Comparison of ENCODE assay signal across 13 cellular contexts in the genomic region with DNA sequence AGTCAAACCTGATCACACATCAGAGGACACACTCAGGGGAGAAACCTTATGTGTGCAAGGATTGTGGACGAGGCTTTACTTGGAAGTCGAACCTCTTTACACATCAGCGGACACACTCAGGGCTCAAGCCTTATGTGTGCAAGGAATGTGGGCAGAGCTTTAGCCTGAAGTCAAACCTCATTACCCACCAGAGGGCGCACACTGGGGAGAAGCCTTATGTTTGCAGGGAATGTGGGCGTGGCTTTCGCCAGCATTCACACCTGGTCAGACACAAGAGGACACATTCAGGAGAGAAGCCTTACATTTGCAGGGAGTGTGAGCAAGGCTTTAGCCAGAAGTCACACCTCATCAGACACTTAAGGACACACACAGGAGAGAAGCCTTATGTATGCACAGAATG. TPM values are rescaled to one million over a fixed set of nuclear protein-coding genes. Genes with fewer than 3 reads are reported as not detected.
DNase-seq lines count a peak whose midpoint lies in the region; ATAC-seq and TF ChIP-seq lines count a peak whose summit lies in the region.
"Had no signal": no experiment of that assay in that cellular context is flagged by ENCODE, and none has a peak within 500 bp of the region (broad histone marks: within the 10 kb centered on the region; RNA-seq: fewer than 3 reads in every experiment).

No MANE protein-coding gene starts in this region.

- no peak for TF ChIP-seq POLR2A in gastrocnemius medialis (IDR thresholded peaks at IDR 0.05)
- TF ChIP-seq POLR2A in prostate gland (IDR thresholded peaks at IDR 0.05): no peak

- no peak overlapping the region for H3K4me2 ChIP-seq in OCI-LY7 (ENCODE audit: low read length)

- no TSS peak for BruUV-seq in OCI-LY7 (replicated peaks; lab: Mats Ljungman, UMichigan)

- peaks cover 39% of the 10 kb centered on the region for H3K36me3 ChIP-seq in OCI-LY7 (ENCODE audit: insufficient read depth, low read length)
- H3K36me3 ChIP-seq in gastrocnemius medialis: peaks cover 12 to 62% of the 10 kb centered on the region in 2 donors
- peaks cover 9 to 13% of the 10 kb centered on the region in 2 donors for H3K36me3 ChIP-seq in prostate gland

- WGBS in prostate gland: 95% methylated on average over 6 of the region's 6 CpGs

- TF ChIP-seq CTCF in OCI-LY7 (conservative IDR thresholded peaks at IDR 0.05; ENCODE audit: low read length): peak; percentile 58
- peak; percentile 20 for TF ChIP-seq CTCF in fibroblast of pulmonary artery (IDR thresholded peaks at IDR 0.05; ENCODE audit: low read length, missing control alignments)
- no peak for TF ChIP-seq CTCF in gastrocnemius medialis (IDR thresholded peaks at IDR 0.05 in 4 of 5, conservative IDR thresholded peaks at IDR 0.05 in 1 of 5)
- TF ChIP-seq CTCF in prostate gland (IDR thresholded peaks at IDR 0.05): no peak

- H3K4me3 ChIP-seq in OCI-LY7 (ENCODE audit: low read depth, low read length, poor library complexity, severe bottlenecking): no peak overlapping the region
- H3K4me3 ChIP-seq in fibroblast of pulmonary artery (replicated peaks; ENCODE audit: low read depth, low read length): no peak overlapping the region
- no peak overlapping the region for H3K4me3 ChIP-seq in gastrocnemius medialis
- H3K4me3 ChIP-seq in prostate gland: no peak overlapping the region

- H3K27me3 ChIP-seq in gastrocnemius medialis: no peaks in the 10 kb centered on the region
- no peaks in the 10 kb centered on the region for H3K27me3 ChIP-seq in prostate gland (replicated peaks; ENCODE audit: insufficient read depth)

- H3K9me3 ChIP-seq in OCI-LY7 (ENCODE audit: low read length): 0 out of 2 replicates have a peak, but pooled peaks cover 30% of the 10 kb centered on the region
- H3K9me3 ChIP-seq in gastrocnemius medialis: peaks cover 0 to 4% (median 0%) of the 10 kb centered on the region in 3 donors
- no peaks in the 10 kb centered on the region for H3K9me3 ChIP-seq in prostate gland

- no peaks in the 10 kb centered on the region for H3K4me1 ChIP-seq in OCI-LY7 (ENCODE audit: insufficient read depth, low read length, poor library complexity, severe bottlenecking)
- no peaks in the 10 kb centered on the region for H3K4me1 ChIP-seq in gastrocnemius medialis
- H3K4me1 ChIP-seq in prostate gland (replicated peaks): no peaks in the 10 kb centered on the region

- intact Hi-C loops in left ventricle myocardium superior (cut with micrococcal nuclease): no loop called here
- intact Hi-C loops in left cardiac atrium (cut with DNase I): no loop called here
- intact Hi-C loops in OCI-LY7 (cut with micrococcal nuclease; ENCODE audit: unreplicated experiment): no loop called here
- intact Hi-C loops in gastrocnemius medialis (cut with DNase I; ENCODE audit: low total_unique reads): no loop called here
- intact Hi-C loops in prostate gland (cut with DNase I): no loop called here

- no peaks in the 10 kb centered on the region for H4K20me1 ChIP-seq in OCI-LY7 (ENCODE audit: insufficient read depth, low read length)

- H3K9me2 ChIP-seq in OCI-LY7 (ENCODE audit: insufficient read depth, low read length): no peaks in the 10 kb centered on the region

- H2AFZ ChIP-seq in OCI-LY7 (ENCODE audit: low read length): no peak overlapping the region

- POLR2A ChIA-PET in OCI-LY7 (lab: Charles Lee): no interaction called here

- ATAC-seq in left ventricle myocardium superior (peak; percentile 34), left cardiac atrium (no peak), gastrocnemius medialis (no peak)
- ATAC-seq: stimulated activated effector memory CD8-positive, alpha-beta T cell treated with anti-CD3 and anti-CD28 coated beads, Interleukin-12 subunit alpha, Interleukin-12 subunit beta, amount 100 ng/mL, for 72 hours had no signal

- CTCF ChIA-PET in OCI-LY7 (lab: Charles Lee; ENCODE audit: unreplicated experiment): no interaction called here

- H3K27ac ChIP-seq in OCI-LY7 (ENCODE audit: low read depth, low read length, poor library complexity, severe bottlenecking) (no peak overlapping the region), gastrocnemius medialis (peak overlapping the region in 2 of 4 donors; percentile 6 to 25), prostate gland (no peak overlapping the region)

- DNase-seq in left ventricle myocardium superior: no peak
- no peak for DNase-seq in left cardiac atrium
- DNase-seq in OCI-LY7 (ENCODE audit: low spot score): peak; percentile 37
- DNase-seq in fibroblast of pulmonary artery (ENCODE audit: low read depth): peak; percentile 10
- no peak for DNase-seq in gastrocnemius medialis
- DNase-seq in superior temporal gyrus (ENCODE audit: extremely low spot score): no peak
- no peak for DNase-seq in prostate gland (ENCODE audit: low spot score)
- no peak for DNase-seq in stimulated activated CD8-positive, alpha-beta memory T cell treated with anti-CD3 and anti-CD28 coated beads, Interleukin-4, amount 100 ng/mL, for 48 hours
- DNase-seq: activated CD4-positive, alpha-beta T cell treated with anti-CD3 and anti-CD28 coated beads, Interleukin-2, amount 50 U/mL, for 48 hours; CD4-positive, alpha-beta memory T cell; effector CD4-positive, alpha-beta T cell; naive B cell had no signal

- in situ Hi-C loops in gastrocnemius medialis (cut with MboI; ENCODE audit: low sequenced_read_pairs in 4 of 4): loop anchor here in 1 of 4 donors (25.0 kb wide), 1 partner anchor 200 kb away; a partner anchor contains a TSS

- H3K79me2 ChIP-seq in OCI-LY7 (ENCODE audit: insufficient read depth, low read depth, low read length): no peaks in the 10 kb centered on the region

RNA-seq across cellular contexts. Expression of a gene that starts 8.2 kb away (rescaled TPM):
- total RNA-seq in left ventricle myocardium superior (6.1 TPM), left cardiac atrium (1 to 10 TPM; 6.1 to 7.1 TPM), OCI-LY7 (2022) (5.4 and 9.6 TPM in 2 replicates), gastrocnemius medialis (1 to 10 TPM; 2.0 to 6.0 (median 2.8) TPM), prostate gland (10 to 100 TPM; 10.7 to 15.0 TPM)
- total RNA-seq in OCI-LY7 (2014; rRNA removed; shearing (Covaris generic)): 7.9 and 9.2 TPM in 2 replicates

Comparison
In these comparisons a context has a peak if more than half of its experiments do, and no peak if none do; other contexts are left out.
1. DNase-seq: peak in OCI-LY7 (single experiment) and fibroblast of pulmonary artery (single experiment); none in left ventricle myocardium superior (single experiment), left cardiac atrium (single experiment), gastrocnemius medialis (0 of 2), superior temporal gyrus (single experiment), prostate gland (single experiment) and stimulated activated CD8-positive, alpha-beta memory T cell treated with anti-CD3 and anti-CD28 coated beads, Interleukin-4, amount 100 ng/mL, for 48 hours (single experiment).
2. CTCF ChIP-seq: peak in OCI-LY7 (single experiment) and fibroblast of pulmonary artery (single experiment); none in gastrocnemius medialis (0 of 5) and prostate gland (0 of 4).